In genomic region chr7:149714081-149714909, GRCh38 we compare ENCODE assay signal across 1 cellular context.
TF ChIP-seq lines count a peak whose summit lies in the region.

No MANE protein-coding gene starts in this region.

TF ChIP-seq in K562, 482 proteins besides CTCF, POLR2A, EP300 and RAD21 (continued from another document and continues in another):
- TF ChIP-seq, protein P1, sequence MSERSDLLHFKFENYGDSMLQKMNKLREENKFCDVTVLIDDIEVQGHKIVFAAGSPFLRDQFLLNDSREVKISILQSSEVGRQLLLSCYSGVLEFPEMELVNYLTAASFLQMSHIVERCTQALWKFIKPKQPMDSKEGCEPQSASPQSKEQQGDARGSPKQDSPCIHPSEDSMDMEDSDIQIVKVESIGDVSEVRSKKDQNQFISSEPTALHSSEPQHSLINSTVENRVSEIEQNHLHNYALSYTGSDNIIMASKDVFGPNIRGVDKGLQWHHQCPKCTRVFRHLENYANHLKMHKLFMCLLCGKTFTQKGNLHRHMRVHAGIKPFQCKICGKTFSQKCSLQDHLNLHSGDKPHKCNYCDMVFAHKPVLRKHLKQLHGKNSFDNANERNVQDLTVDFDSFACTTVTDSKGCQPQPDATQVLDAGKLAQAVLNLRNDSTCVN (CRISPR knock-in tag; IDR thresholded peaks at IDR 0.05): no peak
- TF ChIP-seq GATAD2A (IDR thresholded peaks at IDR 0.05): no peak
- TF ChIP-seq AFF4 (CRISPR knock-in tag; IDR thresholded peaks at IDR 0.05): no peak
- no peak for TF ChIP-seq RBM25 (IDR thresholded peaks at IDR 0.05; ENCODE audit: low read depth, low read length, severe bottlenecking)
- peak in 1 of 2 experiments; percentile 25; a peak in 2 of 4 replicates for TF ChIP-seq TRIM24 (IDR thresholded peaks at IDR 0.05)
- TF ChIP-seq FIP1L1 (IDR thresholded peaks at IDR 0.05; ENCODE audit: low read depth, low read length, poor library complexity, severe bottlenecking): peak; percentile 24
- TF ChIP-seq MBD2 (IDR thresholded peaks at IDR 0.05; ENCODE audit: borderline replicate concordance, low read depth): no peak; the same call in 1 of the 2 replicates
- TF ChIP-seq, protein P2, sequence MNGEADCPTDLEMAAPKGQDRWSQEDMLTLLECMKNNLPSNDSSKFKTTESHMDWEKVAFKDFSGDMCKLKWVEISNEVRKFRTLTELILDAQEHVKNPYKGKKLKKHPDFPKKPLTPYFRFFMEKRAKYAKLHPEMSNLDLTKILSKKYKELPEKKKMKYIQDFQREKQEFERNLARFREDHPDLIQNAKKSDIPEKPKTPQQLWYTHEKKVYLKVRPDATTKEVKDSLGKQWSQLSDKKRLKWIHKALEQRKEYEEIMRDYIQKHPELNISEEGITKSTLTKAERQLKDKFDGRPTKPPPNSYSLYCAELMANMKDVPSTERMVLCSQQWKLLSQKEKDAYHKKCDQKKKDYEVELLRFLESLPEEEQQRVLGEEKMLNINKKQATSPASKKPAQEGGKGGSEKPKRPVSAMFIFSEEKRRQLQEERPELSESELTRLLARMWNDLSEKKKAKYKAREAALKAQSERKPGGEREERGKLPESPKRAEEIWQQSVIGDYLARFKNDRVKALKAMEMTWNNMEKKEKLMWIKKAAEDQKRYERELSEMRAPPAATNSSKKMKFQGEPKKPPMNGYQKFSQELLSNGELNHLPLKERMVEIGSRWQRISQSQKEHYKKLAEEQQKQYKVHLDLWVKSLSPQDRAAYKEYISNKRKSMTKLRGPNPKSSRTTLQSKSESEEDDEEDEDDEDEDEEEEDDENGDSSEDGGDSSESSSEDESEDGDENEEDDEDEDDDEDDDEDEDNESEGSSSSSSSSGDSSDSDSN (IDR thresholded peaks at IDR 0.05; ENCODE audit: borderline replicate concordance in 1 of 2, low read depth in 2 of 2, low read length in 2 of 2): no peak
- TF ChIP-seq, protein P3, sequence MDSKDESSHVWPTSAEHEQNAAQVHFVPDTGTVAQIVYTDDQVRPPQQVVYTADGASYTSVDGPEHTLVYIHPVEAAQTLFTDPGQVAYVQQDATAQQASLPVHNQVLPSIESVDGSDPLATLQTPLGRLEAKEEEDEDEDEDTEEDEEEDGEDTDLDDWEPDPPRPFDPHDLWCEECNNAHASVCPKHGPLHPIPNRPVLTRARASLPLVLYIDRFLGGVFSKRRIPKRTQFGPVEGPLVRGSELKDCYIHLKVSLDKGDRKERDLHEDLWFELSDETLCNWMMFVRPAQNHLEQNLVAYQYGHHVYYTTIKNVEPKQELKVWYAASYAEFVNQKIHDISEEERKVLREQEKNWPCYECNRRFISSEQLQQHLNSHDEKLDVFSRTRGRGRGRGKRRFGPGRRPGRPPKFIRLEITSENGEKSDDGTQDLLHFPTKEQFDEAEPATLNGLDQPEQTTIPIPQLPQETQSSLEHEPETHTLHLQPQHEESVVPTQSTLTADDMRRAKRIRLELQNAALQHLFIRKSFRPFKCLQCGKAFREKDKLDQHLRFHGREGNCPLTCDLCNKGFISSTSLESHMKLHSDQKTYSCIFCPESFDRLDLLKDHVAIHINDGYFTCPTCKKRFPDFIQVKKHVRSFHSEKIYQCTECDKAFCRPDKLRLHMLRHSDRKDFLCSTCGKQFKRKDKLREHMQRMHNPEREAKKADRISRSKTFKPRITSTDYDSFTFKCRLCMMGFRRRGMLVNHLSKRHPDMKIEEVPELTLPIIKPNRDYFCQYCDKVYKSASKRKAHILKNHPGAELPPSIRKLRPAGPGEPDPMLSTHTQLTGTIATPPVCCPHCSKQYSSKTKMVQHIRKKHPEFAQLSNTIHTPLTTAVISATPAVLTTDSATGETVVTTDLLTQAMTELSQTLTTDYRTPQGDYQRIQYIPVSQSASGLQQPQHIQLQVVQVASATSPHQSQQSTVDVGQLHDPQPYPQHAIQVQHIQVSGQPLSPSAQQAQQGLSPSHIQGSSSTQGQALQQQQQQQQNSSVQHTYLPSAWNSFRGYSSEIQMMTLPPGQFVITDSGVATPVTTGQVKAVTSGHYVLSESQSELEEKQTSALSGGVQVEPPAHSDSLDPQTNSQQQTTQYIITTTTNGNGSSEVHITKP (IDR thresholded peaks at IDR 0.05; ENCODE audit: partially characterized antibody): no peak
- peak; percentile 39; the same call in 1 of the 2 replicates for TF ChIP-seq CEBPG (CRISPR knock-in tag; IDR thresholded peaks at IDR 0.05)
- TF ChIP-seq CEBPG (tag; conservative IDR thresholded peaks at IDR 0.05 in 1 of 2, IDR thresholded peaks at IDR 0.05 in 1 of 2): no peak
- no peak for TF ChIP-seq PRMT5 (CRISPR knock-in tag; IDR thresholded peaks at IDR 0.05)
- TF ChIP-seq KLF10 (CRISPR knock-in tag; IDR thresholded peaks at IDR 0.05): no peak
- no peak for TF ChIP-seq MTF1 (CRISPR knock-in tag; IDR thresholded peaks at IDR 0.05; ENCODE audit: borderline replicate concordance)
- TF ChIP-seq ELK1 (CRISPR knock-in tag; IDR thresholded peaks at IDR 0.05): no peak
- no peak for TF ChIP-seq FOS (IDR thresholded peaks at IDR 0.05; ENCODE audit: extremely low read depth, insufficient read length)
- no peak for TF ChIP-seq ZNF699 (CRISPR knock-in tag; IDR thresholded peaks at IDR 0.05; ENCODE audit: insufficient replicate concordance)
- TF ChIP-seq CHD4 (IDR thresholded peaks at IDR 0.05; ENCODE audit: insufficient read depth, insufficient replicate concordance, low read depth, low read length, poor library complexity, severe bottlenecking): peak; percentile 35
- TF ChIP-seq NFRKB (IDR thresholded peaks at IDR 0.05; ENCODE audit: low read depth): no peak
- no peak for TF ChIP-seq MTA1 (IDR thresholded peaks at IDR 0.05; ENCODE audit: borderline replicate concordance)
- no peak for TF ChIP-seq DACH1 (IDR thresholded peaks at IDR 0.05; ENCODE audit: partially characterized antibody)
- TF ChIP-seq ZNF224 (CRISPR knock-in tag; IDR thresholded peaks at IDR 0.05): no peak
- TF ChIP-seq, protein P4, sequence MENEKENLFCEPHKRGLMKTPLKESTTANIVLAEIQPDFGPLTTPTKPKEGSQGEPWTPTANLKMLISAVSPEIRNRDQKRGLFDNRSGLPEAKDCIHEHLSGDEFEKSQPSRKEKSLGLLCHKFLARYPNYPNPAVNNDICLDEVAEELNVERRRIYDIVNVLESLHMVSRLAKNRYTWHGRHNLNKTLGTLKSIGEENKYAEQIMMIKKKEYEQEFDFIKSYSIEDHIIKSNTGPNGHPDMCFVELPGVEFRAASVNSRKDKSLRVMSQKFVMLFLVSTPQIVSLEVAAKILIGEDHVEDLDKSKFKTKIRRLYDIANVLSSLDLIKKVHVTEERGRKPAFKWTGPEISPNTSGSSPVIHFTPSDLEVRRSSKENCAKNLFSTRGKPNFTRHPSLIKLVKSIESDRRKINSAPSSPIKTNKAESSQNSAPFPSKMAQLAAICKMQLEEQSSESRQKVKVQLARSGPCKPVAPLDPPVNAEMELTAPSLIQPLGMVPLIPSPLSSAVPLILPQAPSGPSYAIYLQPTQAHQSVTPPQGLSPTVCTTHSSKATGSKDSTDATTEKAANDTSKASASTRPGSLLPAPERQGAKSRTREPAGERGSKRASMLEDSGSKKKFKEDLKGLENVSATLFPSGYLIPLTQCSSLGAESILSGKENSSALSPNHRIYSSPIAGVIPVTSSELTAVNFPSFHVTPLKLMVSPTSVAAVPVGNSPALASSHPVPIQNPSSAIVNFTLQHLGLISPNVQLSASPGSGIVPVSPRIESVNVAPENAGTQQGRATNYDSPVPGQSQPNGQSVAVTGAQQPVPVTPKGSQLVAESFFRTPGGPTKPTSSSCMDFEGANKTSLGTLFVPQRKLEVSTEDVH (IDR thresholded peaks at IDR 0.05; ENCODE audit: low read depth, partially characterized antibody): no peak
- TF ChIP-seq C11orf30 (IDR thresholded peaks at IDR 0.05; ENCODE audit: low read depth): no peak
- no peak for TF ChIP-seq SNAPC5 (CRISPR knock-in tag; IDR thresholded peaks at IDR 0.05)
- TF ChIP-seq HSF4 (CRISPR knock-in tag; IDR thresholded peaks at IDR 0.05; ENCODE audit: borderline replicate concordance): no peak
- TF ChIP-seq GABPB2 (CRISPR knock-in tag; conservative IDR thresholded peaks at IDR 0.05): no peak
- no peak for TF ChIP-seq HNRNPK (IDR thresholded peaks at IDR 0.05; ENCODE audit: low read depth, low read length, poor library complexity, severe bottlenecking)
- no peak for TF ChIP-seq ZNF583 (CRISPR knock-in tag; IDR thresholded peaks at IDR 0.05)
- TF ChIP-seq RBM22 (IDR thresholded peaks at IDR 0.05; ENCODE audit: low read depth, low read length, poor library complexity, severe bottlenecking): no peak
- no peak for TF ChIP-seq ZFP36 (IDR thresholded peaks at IDR 0.05; ENCODE audit: low read depth, low read length, partially characterized antibody)
- TF ChIP-seq FOXP1 (CRISPR knock-in tag; IDR thresholded peaks at IDR 0.05): no peak
- TF ChIP-seq TCF7 (IDR thresholded peaks at IDR 0.05; ENCODE audit: borderline replicate concordance): no peak
- peak; percentile 53 for TF ChIP-seq ARID1B (IDR thresholded peaks at IDR 0.05)
- TF ChIP-seq, protein P5, sequence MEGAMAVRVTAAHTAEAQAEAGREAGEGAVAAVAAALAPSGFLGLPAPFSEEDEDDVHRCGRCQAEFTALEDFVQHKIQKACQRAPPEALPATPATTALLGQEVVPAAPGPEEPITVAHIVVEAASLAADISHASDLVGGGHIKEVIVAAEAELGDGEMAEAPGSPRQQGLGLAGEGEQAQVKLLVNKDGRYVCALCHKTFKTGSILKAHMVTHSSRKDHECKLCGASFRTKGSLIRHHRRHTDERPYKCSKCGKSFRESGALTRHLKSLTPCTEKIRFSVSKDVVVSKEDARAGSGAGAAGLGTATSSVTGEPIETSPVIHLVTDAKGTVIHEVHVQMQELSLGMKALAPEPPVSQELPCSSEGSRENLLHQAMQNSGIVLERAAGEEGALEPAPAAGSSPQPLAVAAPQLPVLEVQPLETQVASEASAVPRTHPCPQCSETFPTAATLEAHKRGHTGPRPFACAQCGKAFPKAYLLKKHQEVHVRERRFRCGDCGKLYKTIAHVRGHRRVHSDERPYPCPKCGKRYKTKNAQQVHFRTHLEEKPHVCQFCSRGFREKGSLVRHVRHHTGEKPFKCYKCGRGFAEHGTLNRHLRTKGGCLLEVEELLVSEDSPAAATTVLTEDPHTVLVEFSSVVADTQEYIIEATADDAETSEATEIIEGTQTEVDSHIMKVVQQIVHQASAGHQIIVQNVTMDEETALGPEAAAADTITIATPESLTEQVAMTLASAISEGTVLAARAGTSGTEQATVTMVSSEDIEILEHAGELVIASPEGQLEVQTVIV (CRISPR knock-in tag; IDR thresholded peaks at IDR 0.05; ENCODE audit: borderline replicate concordance): no peak
- no peak for TF ChIP-seq OTX1 (CRISPR knock-in tag; IDR thresholded peaks at IDR 0.05)
- TF ChIP-seq KHSRP (IDR thresholded peaks at IDR 0.05): no peak
- TF ChIP-seq PTBP1 (IDR thresholded peaks at IDR 0.05; ENCODE audit: low read depth, low read length): no peak
- no peak for TF ChIP-seq KLF6 (CRISPR knock-in tag; IDR thresholded peaks at IDR 0.05; ENCODE audit: borderline replicate concordance)
- peak; percentile 5 for TF ChIP-seq MEIS2 (IDR thresholded peaks at IDR 0.05; ENCODE audit: partially characterized antibody)
- no peak for TF ChIP-seq ILK (tag; IDR thresholded peaks at IDR 0.05; ENCODE audit: borderline replicate concordance, low read depth)
- no peak for TF ChIP-seq E2F4 (CRISPR knock-in tag; IDR thresholded peaks at IDR 0.05; ENCODE audit: low read depth)
- TF ChIP-seq FOXA3 (CRISPR knock-in tag; conservative IDR thresholded peaks at IDR 0.05 in 1 of 2, IDR thresholded peaks at IDR 0.05 in 1 of 2): no peak
- TF ChIP-seq RB1 (IDR thresholded peaks at IDR 0.05; ENCODE audit: low read depth): peak; percentile 67; the same call in 1 of the 2 replicates
- peak; percentile 58 to 59; a peak in 2 of 4 replicates for TF ChIP-seq SIX5 (IDR thresholded peaks at IDR 0.05; ENCODE audit: borderline replicate concordance in 1 of 2, insufficient read depth in 1 of 2, low read depth in 1 of 2, low read length in 2 of 2)
- TF ChIP-seq CREM (IDR thresholded peaks at IDR 0.05; ENCODE audit: low read depth): no peak; the same call in 1 of the 2 replicates
- peak; percentile 44 to 67; a peak in 2 of 4 replicates for TF ChIP-seq MAZ (CRISPR knock-in tag; conservative IDR thresholded peaks at IDR 0.05 in 1 of 2, IDR thresholded peaks at IDR 0.05 in 1 of 2)
- TF ChIP-seq ZNF695 (CRISPR knock-in tag; IDR thresholded peaks at IDR 0.05): no peak
- TF ChIP-seq MIER1 (IDR thresholded peaks at IDR 0.05; ENCODE audit: low read depth): no peak
